Comparison of ENCODE assay signal across 17 cellular contexts in genomic region chr6:43248107-43248506, GRCh38. TPM values are rescaled to one million over a fixed set of nuclear protein-coding genes. Genes with fewer than 3 reads are reported as not detected.
DNase-seq lines count a peak whose midpoint lies in the region; ATAC-seq, FAIRE-seq and TF ChIP-seq lines count a peak whose summit lies in the region.
"Had no signal": no experiment of that assay in that cellular context is flagged by ENCODE, and none has a peak within 500 bp of the region (broad histone marks: within the 10 kb centered on the region; RNA-seq: fewer than 3 reads in every experiment).

No MANE protein-coding gene starts in this region.

- TF ChIP-seq CTCF in BE2C (IDR thresholded peaks at IDR 0.05; ENCODE audit: low read depth, low read length) (no peak), H9 (conservative IDR thresholded peaks at IDR 0.05) (no peak), HepG2 (CRISPR knock-in tag; IDR thresholded peaks at IDR 0.05) (no peak)

- H3K9ac ChIP-seq in H9 (ENCODE audit: extremely low read depth, insufficient read length, low read length), result no peak overlapping the region
- H3K9ac ChIP-seq in HepG2 (ENCODE audit: insufficient read depth, low read depth, low read length), result no peak overlapping the region

- H3K4me3 Mint-ChIP-seq in H9, result peak overlapping the region in 1 of 2 experiments; percentile 91; a peak in 4 of 5 replicates
- peak overlapping the region; percentile 84 for H3K4me3 Mint-ChIP-seq in activated naive CD8-positive, alpha-beta T cell treated with anti-CD3 and anti-CD28 coated beads, Interleukin-2, amount 10 ng/mL, durations not matched to agents 7 days and 5 days

- no peak for TF ChIP-seq POLR2A in HepG2 (IDR thresholded peaks at IDR 0.05; ENCODE audit: insufficient read depth in 1 of 2, low read depth in 2 of 2, low read length in 2 of 2)

- TF ChIP-seq EP300 in HepG2 (IDR thresholded peaks at IDR 0.05; ENCODE audit: low read depth in 2 of 2, low read length in 2 of 2) (no peak), HepG2 (CRISPR knock-in tag; IDR thresholded peaks at IDR 0.05; ENCODE audit: borderline replicate concordance) (no peak)

- no peaks in the 10 kb centered on the region for H3K9me3 Mint-ChIP-seq in H9
- no peaks in the 10 kb centered on the region for H3K9me3 Mint-ChIP-seq in activated naive CD8-positive, alpha-beta T cell treated with anti-CD3 and anti-CD28 coated beads, Interleukin-2, amount 10 ng/mL, durations not matched to agents 7 days and 5 days

- DNase-seq in BE2C, result no peak
- DNase-seq in H9, result no peak
- no peak for DNase-seq in activated naive CD8-positive, alpha-beta T cell treated with anti-CD3 and anti-CD28 coated beads, Interleukin-2, amount 10 ng/mL, durations not matched to agents 7 days and 5 days
- DNase-seq in HepG2 (ENCODE audit: low spot score), result no peak
- no peak for DNase-seq in activated CD4-positive, CD25-positive, alpha-beta regulatory T cell treated with anti-CD3 and anti-CD28 coated beads, Interleukin-2, amount 50 U/mL, for 72 hours
- no peak for DNase-seq in NK-92 treated with Interleukin-12 subunit alpha and Interleukin-12 subunit beta, amount 100 ng/mL, for 24 hours (lab: John Stamatoyannopoulos, UW)
- DNase-seq in NCI-H526 (lab: John Stamatoyannopoulos, UW), result no peak
- DNase-seq: AML-193; mucosa of descending colon; NCI-H1436 treated with DMSO at 0.1 percent for 48 hours; NCI-H82; stimulated activated CD4-positive, alpha-beta T cell treated with anti-CD3 and anti-CD28 coated beads, Interleukin-4, amount 100 ng/mL, for 4 hours had no signal

- H3K56ac ChIP-seq in H9 (ENCODE audit: insufficient read length, low read depth, low read length), result no peak overlapping the region

- H3K27ac Mint-ChIP-seq in H9, result no peak overlapping the region
- no peak overlapping the region for H3K27ac Mint-ChIP-seq in activated naive CD8-positive, alpha-beta T cell treated with anti-CD3 and anti-CD28 coated beads, Interleukin-2, amount 10 ng/mL, durations not matched to agents 7 days and 5 days

- H2BK12ac ChIP-seq in H9 (ENCODE audit: insufficient read length, low read depth, low read length), result no peak overlapping the region

- H3K4ac ChIP-seq in H9 (ENCODE audit: low read depth, low read length), result no peak overlapping the region

- H3K4me1 ChIP-seq in BE2C, result peaks cover 9% of the 10 kb centered on the region; the same call in 1 of the 2 replicates
- no peaks in the 10 kb centered on the region for H3K4me1 ChIP-seq in H9 (ENCODE audit: insufficient read depth, low read length)
- peaks cover 38% of the 10 kb centered on the region for H3K4me1 ChIP-seq in HepG2 (ENCODE audit: insufficient read depth, low read length)

- intact Hi-C loops in HepG2 (cut with micrococcal nuclease; ENCODE audit: unreplicated experiment), result no loop called here

- H4K91ac ChIP-seq in H9 (ENCODE audit: insufficient read length, low read depth, low read length), result no peak overlapping the region

- H2AK5ac ChIP-seq in H9 (ENCODE audit: insufficient read length, low read length), result no peak overlapping the region

- in situ Hi-C loops in HepG2 (cut with HindIII; ENCODE audit: extremely low pct_ligation_motif_present, low pct_unique_long_range_greater_than_20kb), result no loop called here

- no peaks in the 10 kb centered on the region for H4K20me1 ChIP-seq in H9 (ENCODE audit: control insufficient read depth, insufficient read depth, insufficient read length)
- H4K20me1 ChIP-seq in HepG2 (ENCODE audit: insufficient read depth, low read length), result no peaks in the 10 kb centered on the region

- no TSS peak for BruUV-seq in HepG2 (replicated peaks; lab: Mats Ljungman, UMichigan)

- H3K9me3 ChIP-seq in BE2C (no peaks in the 10 kb centered on the region), H9 (ENCODE audit: control insufficient read depth, low read depth, low read length) (no peaks in the 10 kb centered on the region), HepG2 (ENCODE audit: low read length) (no peaks in the 10 kb centered on the region)
- H3K9me3 ChIP-seq: mucosa of descending colon, right atrium auricular region had no signal

- H3K4me1 Mint-ChIP-seq in H9, result peaks cover 22 to 30% of the 10 kb centered on the region in 2 experiments
- H3K4me1 Mint-ChIP-seq in activated naive CD8-positive, alpha-beta T cell treated with anti-CD3 and anti-CD28 coated beads, Interleukin-2, amount 10 ng/mL, durations not matched to agents 7 days and 5 days, result peaks cover 7% of the 10 kb centered on the region

- no peak overlapping the region for H4K8ac ChIP-seq in H9 (replicated peaks; ENCODE audit: insufficient read length, low read depth, low read length)

- H3T11ph ChIP-seq in H9 (ENCODE audit: low read length), result no peak overlapping the region

- H3K79me2 ChIP-seq in H9 (ENCODE audit: insufficient read depth, low read length) (no peaks in the 10 kb centered on the region), HepG2 (ENCODE audit: insufficient read depth, low read length) (no peaks in the 10 kb centered on the region)

- no peak overlapping the region for H2BK120ac ChIP-seq in H9 (ENCODE audit: low read depth, low read length, poor library complexity, severe bottlenecking)

- peak overlapping the region; percentile 64 for H3K4me3 ChIP-seq in BE2C (ENCODE audit: low read depth, low read length)
- peak overlapping the region in 2 of 3 experiments; percentile 48 to 75; a peak in 2 of 6 replicates for H3K4me3 ChIP-seq in HepG2 (replicated peaks in 1 of 3; ENCODE audit: insufficient read depth in 1 of 3, low read depth in 2 of 3, low read length in 3 of 3)
- H3K4me3 ChIP-seq: mucosa of descending colon had no signal

- ATAC-seq in activated naive CD8-positive, alpha-beta T cell treated with anti-CD3 and anti-CD28 coated beads, Interleukin-2, amount 10 ng/mL, durations not matched to agents 7 days and 5 days (ENCODE audit: low read depth), result no peak
- ATAC-seq in HepG2 (no peak), HG03097 (IDR thresholded peaks at IDR 0.05; ENCODE audit: low FRiP score, unreplicated experiment) (no peak)

- H2BK20ac ChIP-seq in H9 (ENCODE audit: low read depth, low read length, poor library complexity, severe bottlenecking), result no peak overlapping the region

- no peak overlapping the region for H3K14ac ChIP-seq in H9 (ENCODE audit: insufficient read depth, low read length)

- H3K27ac ChIP-seq in H9 (ENCODE audit: insufficient read length, low read depth, low read length) (no peak overlapping the region), HepG2 (ENCODE audit: extremely low read length, insufficient read depth, low read length) (no peak overlapping the region)

- CTCF ChIA-PET in HepG2 (lab: Yijun Ruan, JAX; ENCODE audit: low intra/inter-chr PET ratio, low total read pairs), result no interaction called here

- H2BK15ac ChIP-seq in H9 (ENCODE audit: low read depth, low read length), result no peak overlapping the region

- TF ChIP-seq RAD21 in HepG2 (CRISPR knock-in tag; IDR thresholded peaks at IDR 0.05), result no peak

- FAIRE-seq in HepG2 (lab: Jason Lieb, UNC), result no peak
- FAIRE-seq: H54 had no signal

- H3K36me3 Mint-ChIP-seq in H9 (ENCODE audit: insufficient read depth in 1 of 3, low read depth in 3 of 3), result peaks cover 0 to 2% (median 0%) of the 10 kb centered on the region in 3 experiments; a peak in 1 of 7 replicates
- H3K36me3 Mint-ChIP-seq in activated naive CD8-positive, alpha-beta T cell treated with anti-CD3 and anti-CD28 coated beads, Interleukin-2, amount 10 ng/mL, durations not matched to agents 7 days and 5 days, result no peaks in the 10 kb centered on the region

- peak overlapping the region; percentile 88 for H3K4me2 ChIP-seq in H9 (ENCODE audit: insufficient read depth, insufficient read length, low read length)
- peak overlapping the region; percentile 92 for H3K4me2 ChIP-seq in HepG2 (ENCODE audit: low read depth, low read length)

- peaks cover 28% of the 10 kb centered on the region for H3K27me3 Mint-ChIP-seq in H9 (ENCODE audit: low read depth)
- H3K27me3 Mint-ChIP-seq in activated naive CD8-positive, alpha-beta T cell treated with anti-CD3 and anti-CD28 coated beads, Interleukin-2, amount 10 ng/mL, durations not matched to agents 7 days and 5 days, result peaks cover 28% of the 10 kb centered on the region

- WGBS in H9 (ENCODE audit: extremely low coverage, insufficient read length, low lambda C conversion rate), result no CpG with 5 or more reads among the region's 3 CpGs
- 64% methylated on average over 3 of the region's 3 CpGs for WGBS in HepG2 (ENCODE audit: low lambda C conversion rate)

- H2BK5ac ChIP-seq in H9 (ENCODE audit: insufficient read length, low read length), result no peak overlapping the region

- POLR2A ChIA-PET in activated naive CD8-positive, alpha-beta T cell treated with anti-CD3 and anti-CD28 coated beads, Interleukin-2, amount 10 ng/mL, durations not matched to agents 7 days and 5 days (lab: Charles Lee), result interaction anchor here (1.3 kb wide), 1 partner anchor 10 kb away, joined by 3 read pairs; no protein-coding TSS in a partner anchor
- POLR2A ChIA-PET in HepG2 (lab: Yijun Ruan, JAX), result interaction anchor here (0.8 to 1.3 kb wide), 3 partner anchors 13 to 73 kb away, joined by 3 to 4 read pairs (median 3); partner anchors contain the start of gene DNPH1

- no peak overlapping the region for H4K5ac ChIP-seq in H9 (ENCODE audit: insufficient read length, low read depth, low read length)

- H2AFZ ChIP-seq in H9 (ENCODE audit: low read length) (no peak overlapping the region), HepG2 (ENCODE audit: low read length) (no peak overlapping the region)

- no peaks in the 10 kb centered on the region for H3K36me3 ChIP-seq in BE2C
- H3K36me3 ChIP-seq in HepG2 (replicated peaks in 1 of 2; ENCODE audit: control insufficient read depth in 1 of 2, insufficient read depth in 2 of 2, low read length in 2 of 2), result no peaks in the 10 kb centered on the region
- H3K36me3 ChIP-seq: right atrium auricular region had no signal

- H3K18ac ChIP-seq in H9 (ENCODE audit: insufficient read length, low read depth, low read length), result no peak overlapping the region

- peaks cover 7% of the 10 kb centered on the region for H3K23me2 ChIP-seq in H9 (ENCODE audit: insufficient read length, low read depth, low read length, poor library complexity, severe bottlenecking)

- no peaks in the 10 kb centered on the region for H3K79me1 ChIP-seq in H9 (ENCODE audit: insufficient read depth, low read depth, low read length, poor library complexity, severe bottlenecking)

- H3K27me3 ChIP-seq in BE2C (peaks cover 17% of the 10 kb centered on the region), H9 (ENCODE audit: insufficient read depth, low read length) (peaks cover 17% of the 10 kb centered on the region; the same call in 1 of the 2 replicates), HepG2 (ENCODE audit: control insufficient read depth in 1 of 2, insufficient read depth in 2 of 2, low read length in 2 of 2) (peaks cover 19 to 79% of the 10 kb centered on the region in 2 experiments)

- H3K23ac ChIP-seq in H9 (ENCODE audit: insufficient read length, low read depth, low read length), result no peak overlapping the region

RNA-seq across cellular contexts. Expression of gene TTBK1, which starts 4.8 kb away (rescaled TPM):
- polyA plus RNA-seq in BE2C (2012; ENCODE audit: insufficient read depth, insufficient read length, low read depth), result 7.8 TPM
- total RNA-seq in H9 (2021) (1.3 and 1.6 TPM in 2 replicates), HepG2 (2016; rRNA removed; fragmentation: Illumina TruSeq; extraction: Trizol) (0.10 and 0.33 TPM in 2 replicates)
- not detected for total RNA-seq in activated naive CD8-positive, alpha-beta T cell treated with anti-CD3 and anti-CD28 coated beads, Interleukin-2, amount 10 ng/mL, durations not matched to agents 7 days and 5 days
- total RNA-seq in HepG2 (2016; cell fraction: cytosol; rRNA removed; fragmentation: Illumina TruSeq; extraction: Trizol; ENCODE audit: low read depth), result 0.18 and 0.20 TPM in 2 replicates
- 0.13 and 0.32 TPM in 2 replicates for total RNA-seq in HepG2 (2016; cell fraction: insoluble cytoplasmic fraction; rRNA removed; fragmentation: Illumina TruSeq; extraction: Trizol)
- 0.25 and 0.28 TPM in 2 replicates for total RNA-seq in HepG2 (2016; cell fraction: membrane; rRNA removed; fragmentation: Illumina TruSeq; extraction: Trizol)
- 0.47 TPM in 2 replicates for total RNA-seq in HepG2 (2016; cell fraction: nucleus; rRNA removed; fragmentation: Illumina TruSeq; extraction: Trizol)
- polyA plus RNA-seq in HepG2 (2011; rRNA removed), result 0.24 and 0.50 TPM in 2 replicates
- polyA plus RNA-seq in HepG2 (2011; cell fraction: cytosol; rRNA removed), result 0.09 and 0.10 TPM in 2 replicates
- 1.4 and 2.2 TPM in 2 replicates for polyA plus RNA-seq in HepG2 (2011; cell fraction: nucleus; rRNA removed)
- polyA plus RNA-seq in HepG2 (2012), result 0.53 and 0.62 TPM in 2 replicates
- not detected in 2 replicates for polyA plus RNA-seq in HepG2 (2016; cell fraction: cytosol; fragmentation: Illumina TruSeq; extraction: Trizol; ENCODE audit: low read depth)
- 0.19 TPM in 2 replicates for polyA plus RNA-seq in HepG2 (2016; cell fraction: insoluble cytoplasmic fraction; fragmentation: Illumina TruSeq; extraction: Trizol; ENCODE audit: low read depth)
- 0.06 and 0.07 TPM in 2 replicates for polyA plus RNA-seq in HepG2 (2016; cell fraction: membrane; fragmentation: Illumina TruSeq; extraction: Trizol; ENCODE audit: low read depth)
- 0.84 and 0.86 TPM in 2 replicates for polyA plus RNA-seq in HepG2 (2016; cell fraction: nucleus; fragmentation: Illumina TruSeq; extraction: Trizol; ENCODE audit: insufficient read depth, low read depth)
- 1.2 TPM in 1 of 2 replicates, not detected in the other for polyA minus RNA-seq in HepG2 (2011; rRNA and poly(A)+ RNA removed; ENCODE audit: low replicate concordance)
- polyA minus RNA-seq in HepG2 (2011; cell fraction: cytosol; rRNA and poly(A)+ RNA removed), result 0.18 and 0.49 TPM in 2 replicates
- polyA minus RNA-seq in HepG2 (2011; cell fraction: nucleus; rRNA and poly(A)+ RNA removed), result 1.4 and 1.7 TPM in 2 replicates
- total RNA-seq: SK-MEL-5 had no signal
- polyA plus RNA-seq: fibroblast of lung had no signal

RNA-seq across cellular contexts. Expression of gene DNPH1, which starts 18.8 kb away (rescaled TPM):
- polyA plus RNA-seq in BE2C (2012; ENCODE audit: insufficient read depth, insufficient read length, low read depth), result 159 TPM
- total RNA-seq in H9 (2021) (47.0 and 56.2 TPM in 2 replicates), HepG2 (2016; rRNA removed; fragmentation: Illumina TruSeq; extraction: Trizol) (75.0 and 75.1 TPM in 2 replicates)
- total RNA-seq in activated naive CD8-positive, alpha-beta T cell treated with anti-CD3 and anti-CD28 coated beads, Interleukin-2, amount 10 ng/mL, durations not matched to agents 7 days and 5 days, result 10 to 100 TPM; 42.2 to 43.7 TPM
- 50.9 and 56.3 TPM in 2 replicates for total RNA-seq in HepG2 (2016; cell fraction: cytosol; rRNA removed; fragmentation: Illumina TruSeq; extraction: Trizol; ENCODE audit: low read depth)
- total RNA-seq in HepG2 (2016; cell fraction: insoluble cytoplasmic fraction; rRNA removed; fragmentation: Illumina TruSeq; extraction: Trizol), result 75.1 and 81.5 TPM in 2 replicates
- total RNA-seq in HepG2 (2016; cell fraction: membrane; rRNA removed; fragmentation: Illumina TruSeq; extraction: Trizol), result 52.3 and 60.5 TPM in 2 replicates
- 31.4 and 33.7 TPM in 2 replicates for total RNA-seq in HepG2 (2016; cell fraction: nucleus; rRNA removed; fragmentation: Illumina TruSeq; extraction: Trizol)
- polyA plus RNA-seq in HepG2 (2011; rRNA removed), result 56.5 and 65.8 TPM in 2 replicates
- polyA plus RNA-seq in HepG2 (2011; cell fraction: cytosol; rRNA removed), result 106 and 143 TPM in 2 replicates
- polyA plus RNA-seq in HepG2 (2011; cell fraction: nucleus; rRNA removed), result 62.4 and 67.4 TPM in 2 replicates
- polyA plus RNA-seq in HepG2 (2012), result 43.1 and 47.9 TPM in 2 replicates
- 62.6 and 68.8 TPM in 2 replicates for polyA plus RNA-seq in HepG2 (2016; cell fraction: cytosol; fragmentation: Illumina TruSeq; extraction: Trizol; ENCODE audit: low read depth)
- polyA plus RNA-seq in HepG2 (2016; cell fraction: insoluble cytoplasmic fraction; fragmentation: Illumina TruSeq; extraction: Trizol; ENCODE audit: low read depth), result 76.7 and 82.8 TPM in 2 replicates
- polyA plus RNA-seq in HepG2 (2016; cell fraction: membrane; fragmentation: Illumina TruSeq; extraction: Trizol; ENCODE audit: low read depth), result 47.1 and 47.7 TPM in 2 replicates
- polyA plus RNA-seq in HepG2 (2016; cell fraction: nucleus; fragmentation: Illumina TruSeq; extraction: Trizol; ENCODE audit: insufficient read depth, low read depth), result 66.2 and 72.5 TPM in 2 replicates
- 38.8 and 62.4 TPM in 2 replicates for polyA minus RNA-seq in HepG2 (2011; rRNA and poly(A)+ RNA removed; ENCODE audit: low replicate concordance)
- polyA minus RNA-seq in HepG2 (2011; cell fraction: cytosol; rRNA and poly(A)+ RNA removed), result 10.5 and 15.4 TPM in 2 replicates
- 15.3 and 16.7 TPM in 2 replicates for polyA minus RNA-seq in HepG2 (2011; cell fraction: nucleus; rRNA and poly(A)+ RNA removed)

RNA-seq across cellular contexts. Expression of gene SLC22A7, which starts 50.0 kb away (rescaled TPM):
- not detected for polyA plus RNA-seq in BE2C (2012; ENCODE audit: insufficient read depth, insufficient read length, low read depth)
- total RNA-seq in H9 (2021), result not detected in 2 replicates
- total RNA-seq in activated naive CD8-positive, alpha-beta T cell treated with anti-CD3 and anti-CD28 coated beads, Interleukin-2, amount 10 ng/mL, durations not matched to agents 7 days and 5 days, result not detected
- total RNA-seq in HepG2 (2016; rRNA removed; fragmentation: Illumina TruSeq; extraction: Trizol), result 8.6 and 22.6 TPM in 2 replicates
- total RNA-seq in HepG2 (2016; cell fraction: cytosol; rRNA removed; fragmentation: Illumina TruSeq; extraction: Trizol; ENCODE audit: low read depth), result 5.3 and 5.4 TPM in 2 replicates
- total RNA-seq in HepG2 (2016; cell fraction: insoluble cytoplasmic fraction; rRNA removed; fragmentation: Illumina TruSeq; extraction: Trizol), result 8.5 and 22.3 TPM in 2 replicates
- total RNA-seq in HepG2 (2016; cell fraction: membrane; rRNA removed; fragmentation: Illumina TruSeq; extraction: Trizol), result 9.0 and 9.1 TPM in 2 replicates
- 20.9 and 25.8 TPM in 2 replicates for total RNA-seq in HepG2 (2016; cell fraction: nucleus; rRNA removed; fragmentation: Illumina TruSeq; extraction: Trizol)
- 5.3 and 12.3 TPM in 2 replicates for polyA plus RNA-seq in HepG2 (2011; rRNA removed)
- 7.0 and 7.8 TPM in 2 replicates for polyA plus RNA-seq in HepG2 (2011; cell fraction: cytosol; rRNA removed)
- polyA plus RNA-seq in HepG2 (2011; cell fraction: nucleus; rRNA removed), result 34.4 and 48.4 TPM in 2 replicates
- 18.9 and 34.7 TPM in 2 replicates for polyA plus RNA-seq in HepG2 (2012)
- 3.2 and 3.5 TPM in 2 replicates for polyA plus RNA-seq in HepG2 (2016; cell fraction: cytosol; fragmentation: Illumina TruSeq; extraction: Trizol; ENCODE audit: low read depth)
- 5.5 and 6.2 TPM in 2 replicates for polyA plus RNA-seq in HepG2 (2016; cell fraction: insoluble cytoplasmic fraction; fragmentation: Illumina TruSeq; extraction: Trizol; ENCODE audit: low read depth)
- 4.5 and 5.7 TPM in 2 replicates for polyA plus RNA-seq in HepG2 (2016; cell fraction: membrane; fragmentation: Illumina TruSeq; extraction: Trizol; ENCODE audit: low read depth)
- 39.6 and 40.3 TPM in 2 replicates for polyA plus RNA-seq in HepG2 (2016; cell fraction: nucleus; fragmentation: Illumina TruSeq; extraction: Trizol; ENCODE audit: insufficient read depth, low read depth)
- polyA minus RNA-seq in HepG2 (2011; rRNA and poly(A)+ RNA removed; ENCODE audit: low replicate concordance), result 22.0 TPM in 1 of 2 replicates, not detected in the other
- polyA minus RNA-seq in HepG2 (2011; cell fraction: cytosol; rRNA and poly(A)+ RNA removed), result 3.6 and 5.1 TPM in 2 replicates
- 7.0 and 12.7 TPM in 2 replicates for polyA minus RNA-seq in HepG2 (2011; cell fraction: nucleus; rRNA and poly(A)+ RNA removed)
- total RNA-seq: fibroblast of lung, right atrium auricular region, SK-MEL-5 had no signal
- polyA plus RNA-seq: fibroblast of lung had no signal
